In the genomic region with DNA sequence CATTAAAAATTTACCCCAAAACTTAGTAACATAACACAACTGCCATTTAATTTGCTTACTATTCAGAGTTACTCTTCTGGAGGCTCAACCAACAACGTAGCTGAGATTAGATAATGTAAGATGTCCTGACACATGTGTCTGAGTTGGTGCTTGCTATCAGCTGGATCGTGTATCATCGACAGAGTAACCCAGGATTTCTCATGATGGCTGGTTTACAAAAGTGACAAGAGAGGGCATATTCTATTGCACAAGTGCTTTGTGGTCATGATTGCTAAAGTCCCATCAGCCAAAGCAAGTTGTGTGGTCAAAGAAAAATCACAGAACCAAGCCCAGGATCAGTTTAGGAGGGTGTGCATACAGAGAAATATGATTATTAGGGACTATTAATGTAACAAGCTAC, we compare ENCODE assay signal across 1 cellular context.
TF ChIP-seq lines count a peak whose summit lies in the region.

No MANE protein-coding gene starts in this region.

TF ChIP-seq in GM23338, 12 proteins besides CTCF, POLR2A, EP300 and RAD21 (continued from another document):
- TF ChIP-seq, protein P1, sequence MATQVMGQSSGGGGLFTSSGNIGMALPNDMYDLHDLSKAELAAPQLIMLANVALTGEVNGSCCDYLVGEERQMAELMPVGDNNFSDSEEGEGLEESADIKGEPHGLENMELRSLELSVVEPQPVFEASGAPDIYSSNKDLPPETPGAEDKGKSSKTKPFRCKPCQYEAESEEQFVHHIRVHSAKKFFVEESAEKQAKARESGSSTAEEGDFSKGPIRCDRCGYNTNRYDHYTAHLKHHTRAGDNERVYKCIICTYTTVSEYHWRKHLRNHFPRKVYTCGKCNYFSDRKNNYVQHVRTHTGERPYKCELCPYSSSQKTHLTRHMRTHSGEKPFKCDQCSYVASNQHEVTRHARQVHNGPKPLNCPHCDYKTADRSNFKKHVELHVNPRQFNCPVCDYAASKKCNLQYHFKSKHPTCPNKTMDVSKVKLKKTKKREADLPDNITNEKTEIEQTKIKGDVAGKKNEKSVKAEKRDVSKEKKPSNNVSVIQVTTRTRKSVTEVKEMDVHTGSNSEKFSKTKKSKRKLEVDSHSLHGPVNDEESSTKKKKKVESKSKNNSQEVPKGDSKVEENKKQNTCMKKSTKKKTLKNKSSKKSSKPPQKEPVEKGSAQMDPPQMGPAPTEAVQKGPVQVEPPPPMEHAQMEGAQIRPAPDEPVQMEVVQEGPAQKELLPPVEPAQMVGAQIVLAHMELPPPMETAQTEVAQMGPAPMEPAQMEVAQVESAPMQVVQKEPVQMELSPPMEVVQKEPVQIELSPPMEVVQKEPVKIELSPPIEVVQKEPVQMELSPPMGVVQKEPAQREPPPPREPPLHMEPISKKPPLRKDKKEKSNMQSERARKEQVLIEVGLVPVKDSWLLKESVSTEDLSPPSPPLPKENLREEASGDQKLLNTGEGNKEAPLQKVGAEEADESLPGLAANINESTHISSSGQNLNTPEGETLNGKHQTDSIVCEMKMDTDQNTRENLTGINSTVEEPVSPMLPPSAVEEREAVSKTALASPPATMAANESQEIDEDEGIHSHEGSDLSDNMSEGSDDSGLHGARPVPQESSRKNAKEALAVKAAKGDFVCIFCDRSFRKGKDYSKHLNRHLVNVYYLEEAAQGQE (IDR thresholded peaks at IDR 0.05; ENCODE audit: unreplicated experiment), result no peak
- TF ChIP-seq POLR2AphosphoS5 (IDR thresholded peaks at IDR 0.05; ENCODE audit: low read depth) (no peak), NANOG (IDR thresholded peaks at IDR 0.05; ENCODE audit: borderline replicate concordance) (no peak), ZNF331 (CRISPR knock-in tag; IDR thresholded peaks at IDR 0.05; ENCODE audit: low read depth) (no peak), JUNB (IDR thresholded peaks at IDR 0.05; ENCODE audit: unreplicated experiment) (no peak), ZNF114 (CRISPR knock-in tag; IDR thresholded peaks at IDR 0.05) (no peak), EZH2 (IDR thresholded peaks at IDR 0.05; ENCODE audit: low read depth, unreplicated experiment) (no peak), EZH2phosphoT487 (IDR thresholded peaks at IDR 0.05; ENCODE audit: unreplicated experiment) (no peak)
- TF ChIP-seq, protein P2, sequence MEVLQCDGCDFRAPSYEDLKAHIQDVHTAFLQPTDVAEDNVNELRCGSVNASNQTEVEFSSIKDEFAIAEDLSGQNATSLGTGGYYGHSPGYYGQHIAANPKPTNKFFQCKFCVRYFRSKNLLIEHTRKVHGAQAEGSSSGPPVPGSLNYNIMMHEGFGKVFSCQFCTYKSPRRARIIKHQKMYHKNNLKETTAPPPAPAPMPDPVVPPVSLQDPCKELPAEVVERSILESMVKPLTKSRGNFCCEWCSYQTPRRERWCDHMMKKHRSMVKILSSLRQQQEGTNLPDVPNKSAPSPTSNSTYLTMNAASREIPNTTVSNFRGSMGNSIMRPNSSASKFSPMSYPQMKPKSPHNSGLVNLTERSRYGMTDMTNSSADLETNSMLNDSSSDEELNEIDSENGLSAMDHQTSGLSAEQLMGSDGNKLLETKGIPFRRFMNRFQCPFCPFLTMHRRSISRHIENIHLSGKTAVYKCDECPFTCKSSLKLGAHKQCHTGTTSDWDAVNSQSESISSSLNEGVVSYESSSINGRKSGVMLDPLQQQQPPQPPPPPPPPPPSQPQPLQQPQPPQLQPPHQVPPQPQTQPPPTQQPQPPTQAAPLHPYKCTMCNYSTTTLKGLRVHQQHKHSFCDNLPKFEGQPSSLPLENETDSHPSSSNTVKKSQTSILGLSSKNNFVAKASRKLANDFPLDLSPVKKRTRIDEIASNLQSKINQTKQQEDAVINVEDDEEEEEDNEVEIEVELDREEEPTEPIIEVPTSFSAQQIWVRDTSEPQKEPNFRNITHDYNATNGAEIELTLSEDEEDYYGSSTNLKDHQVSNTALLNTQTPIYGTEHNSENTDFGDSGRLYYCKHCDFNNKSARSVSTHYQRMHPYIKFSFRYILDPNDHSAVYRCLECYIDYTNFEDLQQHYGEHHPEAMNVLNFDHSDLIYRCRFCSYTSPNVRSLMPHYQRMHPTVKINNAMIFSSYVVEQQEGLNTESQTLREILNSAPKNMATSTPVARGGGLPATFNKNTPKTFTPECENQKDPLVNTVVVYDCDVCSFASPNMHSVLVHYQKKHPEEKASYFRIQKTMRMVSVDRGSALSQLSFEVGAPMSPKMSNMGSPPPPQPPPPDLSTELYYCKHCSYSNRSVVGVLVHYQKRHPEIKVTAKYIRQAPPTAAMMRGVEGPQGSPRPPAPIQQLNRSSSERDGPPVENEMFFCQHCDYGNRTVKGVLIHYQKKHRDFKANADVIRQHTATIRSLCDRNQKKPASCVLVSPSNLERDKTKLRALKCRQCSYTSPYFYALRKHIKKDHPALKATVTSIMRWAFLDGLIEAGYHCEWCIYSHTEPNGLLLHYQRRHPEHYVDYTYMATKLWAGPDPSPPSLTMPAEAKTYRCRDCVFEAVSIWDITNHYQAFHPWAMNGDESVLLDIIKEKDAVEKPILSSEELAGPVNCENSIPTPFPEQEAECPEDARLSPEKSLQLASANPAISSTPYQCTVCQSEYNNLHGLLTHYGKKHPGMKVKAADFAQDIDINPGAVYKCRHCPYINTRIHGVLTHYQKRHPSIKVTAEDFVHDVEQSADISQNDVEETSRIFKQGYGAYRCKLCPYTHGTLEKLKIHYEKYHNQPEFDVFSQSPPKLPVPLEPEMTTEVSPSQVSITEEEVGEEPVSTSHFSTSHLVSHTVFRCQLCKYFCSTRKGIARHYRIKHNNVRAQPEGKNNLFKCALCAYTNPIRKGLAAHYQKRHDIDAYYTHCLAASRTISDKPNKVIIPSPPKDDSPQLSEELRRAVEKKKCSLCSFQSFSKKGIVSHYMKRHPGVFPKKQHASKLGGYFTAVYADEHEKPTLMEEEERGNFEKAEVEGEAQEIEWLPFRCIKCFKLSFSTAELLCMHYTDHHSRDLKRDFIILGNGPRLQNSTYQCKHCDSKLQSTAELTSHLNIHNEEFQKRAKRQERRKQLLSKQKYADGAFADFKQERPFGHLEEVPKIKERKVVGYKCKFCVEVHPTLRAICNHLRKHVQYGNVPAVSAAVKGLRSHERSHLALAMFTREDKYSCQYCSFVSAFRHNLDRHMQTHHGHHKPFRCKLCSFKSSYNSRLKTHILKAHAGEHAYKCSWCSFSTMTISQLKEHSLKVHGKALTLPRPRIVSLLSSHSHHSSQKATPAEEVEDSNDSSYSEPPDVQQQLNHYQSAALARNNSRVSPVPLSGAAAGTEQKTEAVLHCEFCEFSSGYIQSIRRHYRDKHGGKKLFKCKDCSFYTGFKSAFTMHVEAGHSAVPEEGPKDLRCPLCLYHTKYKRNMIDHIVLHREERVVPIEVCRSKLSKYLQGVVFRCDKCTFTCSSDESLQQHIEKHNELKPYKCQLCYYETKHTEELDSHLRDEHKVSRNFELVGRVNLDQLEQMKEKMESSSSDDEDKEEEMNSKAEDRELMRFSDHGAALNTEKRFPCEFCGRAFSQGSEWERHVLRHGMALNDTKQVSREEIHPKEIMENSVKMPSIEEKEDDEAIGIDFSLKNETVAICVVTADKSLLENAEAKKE (CRISPR knock-in tag; IDR thresholded peaks at IDR 0.05), result no peak
